In genomic region chr2:216619411-216620393, GRCh38 we compare ENCODE assay signal across 1 cellular context.
TF ChIP-seq lines count a peak whose summit lies in the region.

No MANE protein-coding gene starts in this region.

TF ChIP-seq in HepG2, 621 proteins besides CTCF, POLR2A, EP300 and RAD21 (continued from another document and continues in another):
- TF ChIP-seq NFKB2 (CRISPR knock-in tag; IDR thresholded peaks at IDR 0.05; ENCODE audit: borderline replicate concordance) (no peak), ASH2L (IDR thresholded peaks at IDR 0.05; ENCODE audit: insufficient read length, low read depth, low read length) (no peak), NR2F2 (IDR thresholded peaks at IDR 0.05; ENCODE audit: borderline replicate concordance, low read depth) (0 out of 2 replicates have a peak, but pooled peaks have one; percentile 34), ZNF598 (CRISPR knock-in tag; IDR thresholded peaks at IDR 0.05; ENCODE audit: borderline replicate concordance) (no peak), ZFAT (CRISPR knock-in tag; conservative IDR thresholded peaks at IDR 0.05) (no peak), POLR2AphosphoS5 (IDR thresholded peaks at IDR 0.05; ENCODE audit: low read depth, low read length) (no peak), IKZF4 (CRISPR knock-in tag; IDR thresholded peaks at IDR 0.05; ENCODE audit: borderline replicate concordance, low read depth, not compliant biosample characterization) (no peak), KAT8 (CRISPR knock-in tag; IDR thresholded peaks at IDR 0.05) (no peak), SP2 (CRISPR knock-in tag; IDR thresholded peaks at IDR 0.05) (no peak), ZNF160 (CRISPR knock-in tag; IDR thresholded peaks at IDR 0.05) (no peak), FIP1L1 (IDR thresholded peaks at IDR 0.05; ENCODE audit: borderline replicate concordance, insufficient read depth, low read depth, low read length) (no peak), RCOR2 (CRISPR knock-in tag; IDR thresholded peaks at IDR 0.05) (0 out of 2 replicates have a peak, but pooled peaks have one; percentile 31), SYNCRIP (IDR thresholded peaks at IDR 0.05; ENCODE audit: insufficient read depth, low read depth, low read length) (no peak), ZNF878 (CRISPR knock-in tag; IDR thresholded peaks at IDR 0.05) (no peak), ZNF24 (IDR thresholded peaks at IDR 0.05) (no peak), FOSL2 (CRISPR knock-in tag; IDR thresholded peaks at IDR 0.05) (peak; percentile 47; the same call in 1 of the 2 replicates), CBX1 (IDR thresholded peaks at IDR 0.05; ENCODE audit: low read depth) (no peak), FOXA1 (IDR thresholded peaks at IDR 0.05) (no peak), FOXA1 (CRISPR knock-in tag; IDR thresholded peaks at IDR 0.05) (peak; percentile 60; the same call in 1 of the 2 replicates), ZNF414 (CRISPR knock-in tag; IDR thresholded peaks at IDR 0.05) (no peak), NFKBIZ (CRISPR knock-in tag; IDR thresholded peaks at IDR 0.05) (0 out of 2 replicates have a peak, but pooled peaks have one; percentile 19), GTF3A (CRISPR knock-in tag; conservative IDR thresholded peaks at IDR 0.05) (no peak), ZBTB44 (CRISPR knock-in tag; IDR thresholded peaks at IDR 0.05) (no peak), SMAD9 (CRISPR knock-in tag; IDR thresholded peaks at IDR 0.05) (no peak), ZNF512 (CRISPR knock-in tag; IDR thresholded peaks at IDR 0.05) (no peak), ZFP37 (CRISPR knock-in tag; IDR thresholded peaks at IDR 0.05; ENCODE audit: borderline replicate concordance) (no peak), CHD2 (IDR thresholded peaks at IDR 0.05; ENCODE audit: low read depth, low read length) (no peak), PAWR (CRISPR knock-in tag; IDR thresholded peaks at IDR 0.05; ENCODE audit: borderline replicate concordance) (no peak), ZHX2 (IDR thresholded peaks at IDR 0.05; ENCODE audit: low read depth) (no peak), ZHX2 (CRISPR knock-in tag; IDR thresholded peaks at IDR 0.05; ENCODE audit: borderline replicate concordance) (no peak), ZNF883 (CRISPR knock-in tag; IDR thresholded peaks at IDR 0.05; ENCODE audit: not compliant biosample characterization) (no peak), ZNF501 (CRISPR knock-in tag; IDR thresholded peaks at IDR 0.05) (no peak), SP5 (CRISPR knock-in tag; IDR thresholded peaks at IDR 0.05; ENCODE audit: borderline replicate concordance, low read depth) (no peak), BRCA1 (CRISPR knock-in tag; IDR thresholded peaks at IDR 0.05) (no peak), ZNF775 (CRISPR knock-in tag; IDR thresholded peaks at IDR 0.05; ENCODE audit: borderline replicate concordance) (no peak), ZNF446 (CRISPR knock-in tag; IDR thresholded peaks at IDR 0.05) (no peak), HNRNPLL (IDR thresholded peaks at IDR 0.05; ENCODE audit: low read depth, low read length, poor library complexity, severe bottlenecking) (no peak), IKZF1 (IDR thresholded peaks at IDR 0.05) (no peak), ZNF343 (CRISPR knock-in tag; IDR thresholded peaks at IDR 0.05) (no peak)
- TF ChIP-seq, protein P1, sequence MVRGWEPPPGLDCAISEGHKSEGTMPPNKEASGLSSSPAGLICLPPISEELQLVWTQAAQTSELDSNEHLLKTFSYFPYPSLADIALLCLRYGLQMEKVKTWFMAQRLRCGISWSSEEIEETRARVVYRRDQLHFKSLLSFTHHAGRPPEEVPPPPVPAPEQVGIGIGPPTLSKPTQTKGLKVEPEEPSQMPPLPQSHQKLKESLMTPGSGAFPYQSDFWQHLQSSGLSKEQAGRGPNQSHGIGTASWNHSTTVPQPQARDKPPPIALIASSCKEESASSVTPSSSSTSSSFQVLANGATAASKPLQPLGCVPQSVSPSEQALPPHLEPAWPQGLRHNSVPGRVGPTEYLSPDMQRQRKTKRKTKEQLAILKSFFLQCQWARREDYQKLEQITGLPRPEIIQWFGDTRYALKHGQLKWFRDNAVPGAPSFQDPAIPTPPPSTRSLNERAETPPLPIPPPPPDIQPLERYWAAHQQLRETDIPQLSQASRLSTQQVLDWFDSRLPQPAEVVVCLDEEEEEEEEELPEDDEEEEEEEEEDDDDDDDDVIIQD (CRISPR knock-in tag; IDR thresholded peaks at IDR 0.05; ENCODE audit: low read depth) = no peak
- TF ChIP-seq, protein P2, sequence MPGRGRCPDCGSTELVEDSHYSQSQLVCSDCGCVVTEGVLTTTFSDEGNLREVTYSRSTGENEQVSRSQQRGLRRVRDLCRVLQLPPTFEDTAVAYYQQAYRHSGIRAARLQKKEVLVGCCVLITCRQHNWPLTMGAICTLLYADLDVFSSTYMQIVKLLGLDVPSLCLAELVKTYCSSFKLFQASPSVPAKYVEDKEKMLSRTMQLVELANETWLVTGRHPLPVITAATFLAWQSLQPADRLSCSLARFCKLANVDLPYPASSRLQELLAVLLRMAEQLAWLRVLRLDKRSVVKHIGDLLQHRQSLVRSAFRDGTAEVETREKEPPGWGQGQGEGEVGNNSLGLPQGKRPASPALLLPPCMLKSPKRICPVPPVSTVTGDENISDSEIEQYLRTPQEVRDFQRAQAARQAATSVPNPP (CRISPR knock-in tag; IDR thresholded peaks at IDR 0.05) = no peak
- TF ChIP-seq, protein P3, sequence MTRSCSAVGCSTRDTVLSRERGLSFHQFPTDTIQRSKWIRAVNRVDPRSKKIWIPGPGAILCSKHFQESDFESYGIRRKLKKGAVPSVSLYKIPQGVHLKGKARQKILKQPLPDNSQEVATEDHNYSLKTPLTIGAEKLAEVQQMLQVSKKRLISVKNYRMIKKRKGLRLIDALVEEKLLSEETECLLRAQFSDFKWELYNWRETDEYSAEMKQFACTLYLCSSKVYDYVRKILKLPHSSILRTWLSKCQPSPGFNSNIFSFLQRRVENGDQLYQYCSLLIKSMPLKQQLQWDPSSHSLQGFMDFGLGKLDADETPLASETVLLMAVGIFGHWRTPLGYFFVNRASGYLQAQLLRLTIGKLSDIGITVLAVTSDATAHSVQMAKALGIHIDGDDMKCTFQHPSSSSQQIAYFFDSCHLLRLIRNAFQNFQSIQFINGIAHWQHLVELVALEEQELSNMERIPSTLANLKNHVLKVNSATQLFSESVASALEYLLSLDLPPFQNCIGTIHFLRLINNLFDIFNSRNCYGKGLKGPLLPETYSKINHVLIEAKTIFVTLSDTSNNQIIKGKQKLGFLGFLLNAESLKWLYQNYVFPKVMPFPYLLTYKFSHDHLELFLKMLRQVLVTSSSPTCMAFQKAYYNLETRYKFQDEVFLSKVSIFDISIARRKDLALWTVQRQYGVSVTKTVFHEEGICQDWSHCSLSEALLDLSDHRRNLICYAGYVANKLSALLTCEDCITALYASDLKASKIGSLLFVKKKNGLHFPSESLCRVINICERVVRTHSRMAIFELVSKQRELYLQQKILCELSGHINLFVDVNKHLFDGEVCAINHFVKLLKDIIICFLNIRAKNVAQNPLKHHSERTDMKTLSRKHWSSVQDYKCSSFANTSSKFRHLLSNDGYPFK (CRISPR knock-in tag; IDR thresholded peaks at IDR 0.05; ENCODE audit: borderline replicate concordance) = no peak
- TF ChIP-seq, protein P4, sequence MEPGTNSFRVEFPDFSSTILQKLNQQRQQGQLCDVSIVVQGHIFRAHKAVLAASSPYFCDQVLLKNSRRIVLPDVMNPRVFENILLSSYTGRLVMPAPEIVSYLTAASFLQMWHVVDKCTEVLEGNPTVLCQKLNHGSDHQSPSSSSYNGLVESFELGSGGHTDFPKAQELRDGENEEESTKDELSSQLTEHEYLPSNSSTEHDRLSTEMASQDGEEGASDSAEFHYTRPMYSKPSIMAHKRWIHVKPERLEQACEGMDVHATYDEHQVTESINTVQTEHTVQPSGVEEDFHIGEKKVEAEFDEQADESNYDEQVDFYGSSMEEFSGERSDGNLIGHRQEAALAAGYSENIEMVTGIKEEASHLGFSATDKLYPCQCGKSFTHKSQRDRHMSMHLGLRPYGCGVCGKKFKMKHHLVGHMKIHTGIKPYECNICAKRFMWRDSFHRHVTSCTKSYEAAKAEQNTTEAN (CRISPR knock-in tag; conservative IDR thresholded peaks at IDR 0.05) = no peak
- TF ChIP-seq, protein P5, sequence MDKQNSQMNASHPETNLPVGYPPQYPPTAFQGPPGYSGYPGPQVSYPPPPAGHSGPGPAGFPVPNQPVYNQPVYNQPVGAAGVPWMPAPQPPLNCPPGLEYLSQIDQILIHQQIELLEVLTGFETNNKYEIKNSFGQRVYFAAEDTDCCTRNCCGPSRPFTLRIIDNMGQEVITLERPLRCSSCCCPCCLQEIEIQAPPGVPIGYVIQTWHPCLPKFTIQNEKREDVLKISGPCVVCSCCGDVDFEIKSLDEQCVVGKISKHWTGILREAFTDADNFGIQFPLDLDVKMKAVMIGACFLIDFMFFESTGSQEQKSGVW (CRISPR knock-in tag; IDR thresholded peaks at IDR 0.05; ENCODE audit: borderline replicate concordance) = no peak
- TF ChIP-seq, protein P6, sequence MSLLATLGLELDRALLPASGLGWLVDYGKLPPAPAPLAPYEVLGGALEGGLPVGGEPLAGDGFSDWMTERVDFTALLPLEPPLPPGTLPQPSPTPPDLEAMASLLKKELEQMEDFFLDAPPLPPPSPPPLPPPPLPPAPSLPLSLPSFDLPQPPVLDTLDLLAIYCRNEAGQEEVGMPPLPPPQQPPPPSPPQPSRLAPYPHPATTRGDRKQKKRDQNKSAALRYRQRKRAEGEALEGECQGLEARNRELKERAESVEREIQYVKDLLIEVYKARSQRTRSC (CRISPR knock-in tag; IDR thresholded peaks at IDR 0.05; ENCODE audit: low read depth) = no peak
- TF ChIP-seq, protein P7, sequence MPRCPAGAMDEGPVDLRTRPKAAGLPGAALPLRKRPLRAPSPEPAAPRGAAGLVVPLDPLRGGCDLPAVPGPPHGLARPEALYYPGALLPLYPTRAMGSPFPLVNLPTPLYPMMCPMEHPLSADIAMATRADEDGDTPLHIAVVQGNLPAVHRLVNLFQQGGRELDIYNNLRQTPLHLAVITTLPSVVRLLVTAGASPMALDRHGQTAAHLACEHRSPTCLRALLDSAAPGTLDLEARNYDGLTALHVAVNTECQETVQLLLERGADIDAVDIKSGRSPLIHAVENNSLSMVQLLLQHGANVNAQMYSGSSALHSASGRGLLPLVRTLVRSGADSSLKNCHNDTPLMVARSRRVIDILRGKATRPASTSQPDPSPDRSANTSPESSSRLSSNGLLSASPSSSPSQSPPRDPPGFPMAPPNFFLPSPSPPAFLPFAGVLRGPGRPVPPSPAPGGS (CRISPR knock-in tag; IDR thresholded peaks at IDR 0.05) = 0 out of 2 replicates have a peak, but pooled peaks have one; percentile 56
